Comparison of ENCODE assay signal across 9 cellular contexts in genomic region chr5:42995152-42995751, GRCh38. TPM values are rescaled to one million over a fixed set of nuclear protein-coding genes. Genes with fewer than 3 reads are reported as not detected.
DNase-seq lines count a peak whose midpoint lies in the region; ATAC-seq and TF ChIP-seq lines count a peak whose summit lies in the region.
"Had no signal": no experiment of that assay in that cellular context is flagged by ENCODE, and none has a peak within 500 bp of the region (broad histone marks: within the 10 kb centered on the region; RNA-seq: fewer than 3 reads in every experiment).

No MANE protein-coding gene starts in this region.

- no peaks in the 10 kb centered on the region for H3K36me3 ChIP-seq in Karpas-422 (ENCODE audit: insufficient read depth, low read length)

- no peaks in the 10 kb centered on the region for H3K9me3 ChIP-seq in Karpas-422 (ENCODE audit: low read length)

- H3K27me3 ChIP-seq in Karpas-422 (ENCODE audit: low read length) = no peaks in the 10 kb centered on the region

- peak overlapping the region; percentile 74 for H3K9ac ChIP-seq in Karpas-422 (ENCODE audit: low read length)

- peak overlapping the region; percentile 94 to 100 (median 100) for H3K4me3 Mint-ChIP-seq in naive B cell

- H2AFZ ChIP-seq in Karpas-422 (ENCODE audit: low read length) = peak overlapping the region; percentile 98

- peaks cover 0 to 7% of the 10 kb centered on the region in 2 donors for H3K36me3 Mint-ChIP-seq in naive B cell

- no peak for ATAC-seq in naive B cell (ENCODE audit: low read depth in 2 of 2)

- peak overlapping the region; percentile 92 for H3K4me2 ChIP-seq in Karpas-422 (ENCODE audit: low read depth, low read length, poor library complexity, severe bottlenecking)

- H3K9me3 Mint-ChIP-seq in naive B cell = no peaks in the 10 kb centered on the region

- H4K20me1 ChIP-seq in Karpas-422 (ENCODE audit: insufficient read depth, low read depth, low read length) = no peaks in the 10 kb centered on the region

- peak overlapping the region; percentile 98 to 100 (median 100) for H3K27ac Mint-ChIP-seq in naive B cell

- H3K4me3 ChIP-seq in AG09309 (ENCODE audit: control insufficient read depth, low read depth, low read length) (peak overlapping the region; percentile 57), Karpas-422 (ENCODE audit: low read length) (peak overlapping the region; percentile 72)

- no peaks in the 10 kb centered on the region for H3K9me2 ChIP-seq in Karpas-422 (replicated peaks; ENCODE audit: insufficient read depth, low read length)

- H3K79me2 ChIP-seq in Karpas-422 (ENCODE audit: low read length) = no peaks in the 10 kb centered on the region

- no peak for TF ChIP-seq CTCF in AG09309 (IDR thresholded peaks at IDR 0.05; ENCODE audit: control insufficient read depth, insufficient read depth, low read depth, low read length, missing control alignments)

- H3K4me1 ChIP-seq in Karpas-422 (ENCODE audit: low read length) = peaks cover 36% of the 10 kb centered on the region

- H3K27me3 Mint-ChIP-seq in naive B cell = peaks cover 4 to 8% (median 6%) of the 10 kb centered on the region in 3 donors

- no peak overlapping the region; the same call in 1 of the 2 replicates for H3K27ac ChIP-seq in Karpas-422 (ENCODE audit: low read length)

- peaks cover 30 to 36% (median 30%) of the 10 kb centered on the region in 3 donors for H3K4me1 Mint-ChIP-seq in naive B cell

- no peak for DNase-seq in AG09309 (ENCODE audit: low read depth)
- peak; percentile 54 for DNase-seq in Karpas-422
- peak; percentile 38 for DNase-seq in brain pericyte (ENCODE audit: low read depth, low spot score)
- no peak for DNase-seq in naive B cell
- DNase-seq in D341Med (ENCODE audit: low spot score) = no peak
- no peak for DNase-seq in NCI-H526 (lab: John Stamatoyannopoulos, UW)
- no peak for DNase-seq in activated CD4-positive, alpha-beta T cell treated with anti-CD3 and anti-CD28 coated beads for 48 hours
- no peak for DNase-seq in NCI-H2196 treated with DMSO at 0.1 percent for 48 hours (lab: John Stamatoyannopoulos, UW; ENCODE audit: unreplicated experiment)
- DNase-seq: cerebellar nuclear complex had no signal

RNA-seq across cellular contexts. Expression of gene ANXA2R, which starts 44.9 kb away (rescaled TPM):
- 9.0 and 15.3 TPM in 2 replicates for total RNA-seq in Karpas-422 (2014; rRNA removed; shearing (Covaris generic); ENCODE audit: low replicate concordance)
- polyA plus RNA-seq in naive B cell (ENCODE audit: low read depth in 6 of 6) = 10 to 100 TPM; 22.2 to 46.4 (median 32.5) TPM

Comparison
In these comparisons a context has a peak if more than half of its experiments do, and no peak if none do; other contexts are left out.
1. DNase-seq: peak in Karpas-422 (single experiment) and brain pericyte (single experiment); none in AG09309 (single experiment), naive B cell (single experiment), D341Med (single experiment), NCI-H526 (0 of 2), activated CD4-positive, alpha-beta T cell treated with anti-CD3 and anti-CD28 coated beads for 48 hours (single experiment) and NCI-H2196 treated with DMSO at 0.1 percent for 48 hours (single experiment).